Comparison of ENCODE assay signal across 9 cellular contexts in genomic region chrX:69285881-69286545, GRCh38.
A peak's percentile ranks its signal among the peaks of the same experiment; 100 is the strongest.
DNase-seq lines count a peak whose midpoint lies in the region; ATAC-seq and TF ChIP-seq lines count a peak whose summit lies in the region.
"Had no signal": no experiment of that assay in that cellular context is flagged by ENCODE, and none has a peak within 500 bp of the region (broad histone marks: within the 10 kb centered on the region; RNA-seq: fewer than 3 reads in every experiment).

No MANE protein-coding gene starts in this region.

- H3K9me3 ChIP-seq in gastroesophageal sphincter (no peaks in the 10 kb centered on the region), thoracic aorta (no peaks in the 10 kb centered on the region)

- DNase-seq in Daoy (ENCODE audit: low read depth) (peak; percentile 51), OCI-M1 (lab: John Stamatoyannopoulos, UW) (peak; percentile 55), omental fat pad (ENCODE audit: low spot score) (peak; percentile 73), thoracic aorta (ENCODE audit: low spot score) (no peak), KG1 (lab: John Stamatoyannopoulos, UW) (no peak)
- DNase-seq in activated effector memory CD4-positive, alpha-beta T cell treated with anti-CD3 and anti-CD28 coated beads, Interleukin-2, amount 50 U/mL, for 16 hours, result peak; percentile 82

- 0 to 23% methylated on average over 4 to 10 of the region's 31 CpGs for WGBS in gastroesophageal sphincter (ENCODE audit: low coverage in 1 of 2), 2 donors

- TF ChIP-seq CTCF in gastroesophageal sphincter (IDR thresholded peaks at IDR 0.05) (peak; percentile 78 to 99 (median 86)), omental fat pad (IDR thresholded peaks at IDR 0.05) (peak in 1 of 3 donors; percentile 68), thoracic aorta (IDR thresholded peaks at IDR 0.05) (peak; percentile 80)

- H3K27me3 ChIP-seq in gastroesophageal sphincter, result no peaks in the 10 kb centered on the region
- no peaks in the 10 kb centered on the region for H3K27me3 ChIP-seq in thoracic aorta (replicated peaks; ENCODE audit: insufficient read depth)

- TF ChIP-seq EP300 in gastroesophageal sphincter (IDR thresholded peaks at IDR 0.05), result no peak

- H3K4me1 ChIP-seq in gastroesophageal sphincter (peaks cover 0 to 34% (median 15%) of the 10 kb centered on the region in 3 donors), thoracic aorta (ENCODE audit: control insufficient read depth in 1 of 2, low read depth in 2 of 2) (no peaks in the 10 kb centered on the region)

- ATAC-seq in HG02588 (IDR thresholded peaks at IDR 0.05; ENCODE audit: unreplicated experiment) (peak; percentile 73), gastroesophageal sphincter (peak; percentile 76), omental fat pad (ENCODE audit: low FRiP score) (peak; percentile 57), thoracic aorta (ENCODE audit: insufficient number of reproducible peaks, low FRiP score, low read depth) (no peak)

- no peak for TF ChIP-seq POLR2A in gastroesophageal sphincter (IDR thresholded peaks at IDR 0.05)

- H3K27ac ChIP-seq in gastroesophageal sphincter, result peak overlapping the region; percentile 19 to 75 (median 59)
- no peak overlapping the region for H3K27ac ChIP-seq in thoracic aorta
- H3K27ac ChIP-seq: epithelial cell of prostate had no signal

- H3K36me3 ChIP-seq in gastroesophageal sphincter (no peaks in the 10 kb centered on the region), thoracic aorta (no peaks in the 10 kb centered on the region)

- H3K4me3 ChIP-seq in gastroesophageal sphincter (peak overlapping the region; percentile 35 to 51), thoracic aorta (peak overlapping the region; percentile 72)

Comparison
In these comparisons a context has a peak if more than half of its experiments do, and no peak if none do; other contexts are left out.
1. DNase-seq: peak in Daoy (single experiment), OCI-M1 (single experiment), activated effector memory CD4-positive, alpha-beta T cell treated with anti-CD3 and anti-CD28 coated beads, Interleukin-2, amount 50 U/mL, for 16 hours (single experiment) and omental fat pad (single experiment); none in thoracic aorta (single experiment) and KG1 (single experiment).
2. H3K27ac ChIP-seq: peak in gastroesophageal sphincter (4 of 4); none in thoracic aorta (0 of 2).